ENCODE assay signal across 18 cellular contexts in the genomic region with DNA sequence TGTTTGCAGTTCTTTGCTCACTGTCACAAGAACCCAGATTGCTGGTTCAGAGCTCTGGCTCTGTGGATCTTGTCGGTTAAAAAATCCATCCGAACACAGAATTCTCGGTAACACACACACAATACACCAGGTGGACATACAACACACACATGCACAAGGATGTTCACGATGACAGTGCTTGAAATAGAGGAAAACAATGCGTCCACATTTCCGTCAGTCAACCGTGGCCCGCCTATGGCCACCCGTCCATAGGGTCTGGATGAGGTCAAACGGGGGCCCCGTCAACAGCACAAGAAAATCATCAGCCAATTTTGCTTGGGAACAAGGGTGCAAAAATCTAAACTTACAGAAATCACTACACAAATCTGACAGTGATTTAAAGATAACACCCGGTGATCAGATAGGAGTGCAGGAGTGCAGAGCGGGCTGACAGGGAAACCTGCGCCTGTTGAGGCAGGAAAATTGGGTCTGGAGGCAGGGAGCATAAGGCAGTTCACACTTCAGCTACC. TPM values are rescaled to one million over a fixed set of nuclear protein-coding genes. Genes with fewer than 3 reads are reported as not detected.
DNase-seq lines count a peak whose midpoint lies in the region; ATAC-seq and TF ChIP-seq lines count a peak whose summit lies in the region.
"Had no signal": no experiment of that assay in that cellular context is flagged by ENCODE, and none has a peak within 500 bp of the region (broad histone marks: within the 10 kb centered on the region; RNA-seq: fewer than 3 reads in every experiment).

No MANE protein-coding gene starts in this region.

- H3K4me3 ChIP-seq in CD8-positive, alpha-beta T cell (ENCODE audit: low read depth, low read length) = no peak overlapping the region
- H3K4me3 ChIP-seq in H7 (ENCODE audit: insufficient read depth, low read depth, low read length) = no peak overlapping the region
- H3K4me3 ChIP-seq: body of pancreas, lung, neural progenitor cell, prostate gland had no signal

- peak; percentile 62 for DNase-seq in activated CD8-positive, alpha-beta memory T cell treated with anti-CD3 and anti-CD28 coated beads for 24 hours
- DNase-seq in activated CD8-positive, alpha-beta memory T cell treated with anti-CD3 and anti-CD28 coated beads, Interleukin-2, amount 50 U/mL, for 48 hours = no peak
- no peak for DNase-seq in CD8-positive, alpha-beta T cell
- DNase-seq in activated CD8-positive, alpha-beta T cell treated with anti-CD3 and anti-CD28 coated beads, Interleukin-2, amount 10 ng/mL, durations not matched to agents 7 days and 5 days = no peak
- DNase-seq in posterior vena cava (ENCODE audit: low spot score) (peak; percentile 25), NCI-H1417 treated with DMSO at 0.1 percent for 48 hours (lab: John Stamatoyannopoulos, UW) (no peak), H7 (no peak)
- DNase-seq: cerebellar nuclear complex, NCI-H1092, NCI-H526 treated with DMSO at 0.1 percent for 48 hours, WERI-Rb-1 had no signal

- no peaks in the 10 kb centered on the region for H3K9me3 ChIP-seq in CD8-positive, alpha-beta T cell (ENCODE audit: low read length)
- H3K9me3 ChIP-seq: body of pancreas, prostate gland had no signal

- no peak overlapping the region for H3K27ac ChIP-seq in CD8-positive, alpha-beta T cell (ENCODE audit: low read depth, low read length)
- H3K27ac ChIP-seq: body of pancreas, HL-60, neural progenitor cell, prostate gland, WERI-Rb-1 had no signal

- peak overlapping the region; percentile 86 for H3K27ac Mint-ChIP-seq in CD8-positive, alpha-beta T cell
- H3K27ac Mint-ChIP-seq in activated CD8-positive, alpha-beta T cell treated with anti-CD3 and anti-CD28 coated beads, Interleukin-2, amount 10 ng/mL, durations not matched to agents 7 days and 5 days = no peak overlapping the region
- H3K27ac Mint-ChIP-seq: activated T-helper 2 cell treated with anti-CD3 and anti-CD28 coated beads, Interferon-gamma antibody, Interleukin-2, Interleukin-4, amounts not matched to agents 10 μg/mL and 5 μg/mL and 100 μg/mL, durations not matched to agents 14 hours and 24 hours and 36 hours; neural progenitor cell had no signal

- H3K27me3 ChIP-seq in CD8-positive, alpha-beta T cell (ENCODE audit: insufficient read depth, low read length) = no peaks in the 10 kb centered on the region
- H3K27me3 ChIP-seq in H7 (ENCODE audit: control insufficient read depth, insufficient read depth, low read length) = peaks cover 22% of the 10 kb centered on the region
- H3K27me3 ChIP-seq: body of pancreas had no signal

- CTCF ChIA-PET in CD8-positive, alpha-beta T cell (lab: Charles Lee) = interaction anchor here (1.1 kb wide), 1 partner anchor 53 kb away, joined by 3 read pairs; no protein-coding TSS in a partner anchor
- CTCF ChIA-PET in activated CD8-positive, alpha-beta T cell treated with anti-CD3 and anti-CD28 coated beads, Interleukin-2, amount 10 ng/mL, durations not matched to agents 7 days and 5 days (lab: Charles Lee) = interaction anchor here (0.7 to 1.2 kb wide), 7 partner anchors 9 to 455 kb away, joined by 3 to 5 read pairs (median 3); no protein-coding TSS in a partner anchor

- ATAC-seq in CD8-positive, alpha-beta T cell = no peak
- no peak for ATAC-seq in activated CD8-positive, alpha-beta T cell treated with anti-CD3 and anti-CD28 coated beads, Interleukin-2, amount 10 ng/mL, durations not matched to agents 7 days and 5 days
- no peak for ATAC-seq in GM21825 (IDR thresholded peaks at IDR 0.05; ENCODE audit: unreplicated experiment)
- ATAC-seq: body of pancreas had no signal

- intact Hi-C loops in CD8-positive, alpha-beta T cell (cut with DNase I, micrococcal nuclease) = loop anchor here in 1 of 2 experiments (1.0 to 5.0 kb wide), 3 partner anchors 23 to 175 kb away; no protein-coding TSS in a partner anchor
- intact Hi-C loops in posterior vena cava (cut with DNase I) = no loop called here

- no peaks in the 10 kb centered on the region for H3K36me3 ChIP-seq in CD8-positive, alpha-beta T cell (ENCODE audit: insufficient read depth, low read length)
- H3K36me3 ChIP-seq in H7 (replicated peaks; ENCODE audit: control insufficient read depth, insufficient read depth, low read length) = no peaks in the 10 kb centered on the region; the same call in 1 of the 2 replicates
- H3K36me3 ChIP-seq: neural progenitor cell, prostate gland, WERI-Rb-1 had no signal

- TF ChIP-seq CTCF in CD8-positive, alpha-beta T cell (IDR thresholded peaks at IDR 0.05) = no peak

- H3K27me3 Mint-ChIP-seq in CD8-positive, alpha-beta T cell (ENCODE audit: low read depth) = no peaks in the 10 kb centered on the region
- peaks cover 14% of the 10 kb centered on the region for H3K27me3 Mint-ChIP-seq in activated CD8-positive, alpha-beta T cell treated with anti-CD3 and anti-CD28 coated beads, Interleukin-2, amount 10 ng/mL, durations not matched to agents 7 days and 5 days (ENCODE audit: low read depth)

- peaks cover 18% of the 10 kb centered on the region for H3K4me1 Mint-ChIP-seq in CD8-positive, alpha-beta T cell (ENCODE audit: low read depth)
- peaks cover 8% of the 10 kb centered on the region for H3K4me1 Mint-ChIP-seq in activated CD8-positive, alpha-beta T cell treated with anti-CD3 and anti-CD28 coated beads, Interleukin-2, amount 10 ng/mL, durations not matched to agents 7 days and 5 days (ENCODE audit: low read depth)
- H3K4me1 Mint-ChIP-seq: neural progenitor cell had no signal

- no peak overlapping the region for H3K4me3 Mint-ChIP-seq in CD8-positive, alpha-beta T cell
- peak overlapping the region; percentile 2 for H3K4me3 Mint-ChIP-seq in activated CD8-positive, alpha-beta T cell treated with anti-CD3 and anti-CD28 coated beads, Interleukin-2, amount 10 ng/mL, durations not matched to agents 7 days and 5 days
- H3K4me3 Mint-ChIP-seq: neural progenitor cell had no signal

- peaks cover 2% of the 10 kb centered on the region for H3K9me3 Mint-ChIP-seq in CD8-positive, alpha-beta T cell
- no peaks in the 10 kb centered on the region for H3K9me3 Mint-ChIP-seq in activated CD8-positive, alpha-beta T cell treated with anti-CD3 and anti-CD28 coated beads, Interleukin-2, amount 10 ng/mL, durations not matched to agents 7 days and 5 days (ENCODE audit: insufficient read depth)

- POLR2A ChIA-PET in CD8-positive, alpha-beta T cell (lab: Charles Lee) = no interaction called here
- POLR2A ChIA-PET in activated CD8-positive, alpha-beta T cell treated with anti-CD3 and anti-CD28 coated beads, Interleukin-2, amount 10 ng/mL, durations not matched to agents 7 days and 5 days (lab: Charles Lee) = interaction anchor here (0.6 kb wide), 2 partner anchors 235 to 273 kb away, joined by 3 read pairs; no protein-coding TSS in a partner anchor

- no peaks in the 10 kb centered on the region for H3K36me3 Mint-ChIP-seq in CD8-positive, alpha-beta T cell
- H3K36me3 Mint-ChIP-seq in activated CD8-positive, alpha-beta T cell treated with anti-CD3 and anti-CD28 coated beads, Interleukin-2, amount 10 ng/mL, durations not matched to agents 7 days and 5 days (ENCODE audit: low read depth) = no peaks in the 10 kb centered on the region
- H3K36me3 Mint-ChIP-seq: neural progenitor cell had no signal

- peaks cover 31% of the 10 kb centered on the region for H3K4me1 ChIP-seq in CD8-positive, alpha-beta T cell (ENCODE audit: insufficient read depth, low read length)

RNA-seq across cellular contexts. Expression of gene SLC19A1, which starts 50.4 kb away (rescaled TPM):
- 1 to 10 TPM; 8.8 to 9.0 TPM for total RNA-seq in CD8-positive, alpha-beta T cell
- total RNA-seq in activated CD8-positive, alpha-beta T cell treated with anti-CD3 and anti-CD28 coated beads, Interleukin-2, amount 10 ng/mL, durations not matched to agents 7 days and 5 days = 10 to 100 TPM; 44.4 to 51.6 TPM
- 1 to 10 TPM; 4.5 to 6.5 TPM for total RNA-seq in posterior vena cava
- 17.9 and 19.6 TPM in 2 replicates for total RNA-seq in H7 (2014; rRNA removed; shearing (Covaris generic))

RNA-seq across cellular contexts. Expression of gene PCBP3, which starts 50.8 kb away (rescaled TPM):
- 1 to 10 TPM; 1.3 to 2.4 TPM for total RNA-seq in CD8-positive, alpha-beta T cell
- 1 to 10 TPM; 1.3 to 1.4 TPM for total RNA-seq in activated CD8-positive, alpha-beta T cell treated with anti-CD3 and anti-CD28 coated beads, Interleukin-2, amount 10 ng/mL, durations not matched to agents 7 days and 5 days
- total RNA-seq in posterior vena cava = 1 to 10 TPM; 2.6 to 7.4 TPM
- 1.8 and 8.0 TPM in 2 replicates for total RNA-seq in H7 (2014; rRNA removed; shearing (Covaris generic))

Comparison
In these comparisons a context has a peak if more than half of its experiments do, and no peak if none do; other contexts are left out.
1. DNase-seq: peak in activated CD8-positive, alpha-beta memory T cell treated with anti-CD3 and anti-CD28 coated beads for 24 hours (single experiment) and posterior vena cava (single experiment); none in activated CD8-positive, alpha-beta memory T cell treated with anti-CD3 and anti-CD28 coated beads, Interleukin-2, amount 50 U/mL, for 48 hours (single experiment), CD8-positive, alpha-beta T cell (0 of 7), activated CD8-positive, alpha-beta T cell treated with anti-CD3 and anti-CD28 coated beads, Interleukin-2, amount 10 ng/mL, durations not matched to agents 7 days and 5 days (single experiment), NCI-H1417 treated with DMSO at 0.1 percent for 48 hours (single experiment) and H7 (single experiment).